ENCODE assay signal across 1 cellular context in the genomic region with DNA sequence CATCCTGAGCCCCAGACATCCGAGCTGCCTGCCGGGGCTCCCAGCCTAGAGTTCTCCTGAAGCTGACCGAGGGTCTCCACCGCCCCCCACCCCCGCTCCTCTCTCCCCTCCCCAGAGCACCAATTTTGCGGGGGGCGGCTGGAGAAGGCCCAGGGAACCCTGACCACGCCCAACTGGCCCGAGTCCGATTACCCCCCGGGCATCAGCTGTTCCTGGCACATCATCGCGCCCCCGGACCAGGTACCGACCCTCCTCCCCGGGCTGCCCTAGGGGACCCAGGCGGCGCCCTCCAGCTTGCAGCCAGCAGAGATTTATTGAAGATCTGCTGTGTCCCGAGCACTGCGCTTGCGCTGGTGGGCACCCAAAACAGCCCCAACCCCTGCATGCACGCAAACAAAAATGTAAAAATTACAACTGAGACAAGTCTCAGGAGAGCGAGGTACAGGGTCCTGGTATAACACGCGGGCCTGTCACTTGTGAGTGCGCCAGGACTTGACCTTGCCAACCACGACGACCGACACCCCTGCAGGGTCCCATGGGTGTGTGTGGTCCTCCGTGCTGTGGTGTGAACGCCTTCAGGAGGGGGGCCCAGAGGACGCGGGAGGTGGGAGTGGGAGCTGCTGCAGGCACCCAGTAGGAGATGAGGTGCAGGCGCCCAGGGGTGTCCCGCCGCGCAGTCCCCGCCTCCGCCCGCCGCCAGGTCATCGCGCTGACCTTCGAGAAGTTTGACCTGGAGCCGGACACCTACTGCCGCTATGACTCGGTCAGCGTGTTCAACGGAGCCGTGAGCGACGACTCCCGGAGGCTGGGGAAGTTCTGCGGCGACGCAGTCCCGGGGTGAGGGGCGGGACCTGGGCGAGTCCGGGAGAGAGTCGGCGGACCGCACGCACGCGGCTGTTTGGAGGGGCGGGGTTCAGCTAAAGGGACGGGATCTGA.
TF ChIP-seq lines count a peak whose summit lies in the region.

No MANE protein-coding gene starts in this region.

TF ChIP-seq in WTC11, 78 proteins besides CTCF, POLR2A, EP300 and RAD21 (continued from another document):
- TF ChIP-seq ZBTB43 (CRISPR knock-in tag; IDR thresholded peaks at IDR 0.05) (no peak), MYBL2 (CRISPR knock-in tag; IDR thresholded peaks at IDR 0.05) (no peak), SMAD4 (CRISPR knock-in tag; IDR thresholded peaks at IDR 0.05) (no peak), ZNF281 (CRISPR knock-in tag; IDR thresholded peaks at IDR 0.05) (no peak), MXD4 (CRISPR knock-in tag; IDR thresholded peaks at IDR 0.05; ENCODE audit: borderline replicate concordance) (no peak), ATF2 (CRISPR knock-in tag; IDR thresholded peaks at IDR 0.05; ENCODE audit: borderline replicate concordance, low read depth) (no peak), ZNF425 (CRISPR knock-in tag; conservative IDR thresholded peaks at IDR 0.05) (no peak), NR3C1 (CRISPR knock-in tag; conservative IDR thresholded peaks at IDR 0.05; ENCODE audit: low read depth) (no peak), ZNF423 (CRISPR knock-in tag; IDR thresholded peaks at IDR 0.05) (no peak), ZBTB21 (CRISPR knock-in tag; IDR thresholded peaks at IDR 0.05; ENCODE audit: borderline replicate concordance) (no peak), NFATC4 (CRISPR knock-in tag; IDR thresholded peaks at IDR 0.05) (no peak), ESRRA (CRISPR knock-in tag; IDR thresholded peaks at IDR 0.05; ENCODE audit: borderline replicate concordance) (no peak; the same call in 1 of the 2 replicates), TP53 (CRISPR knock-in tag; IDR thresholded peaks at IDR 0.05) (0 out of 2 replicates have a peak, but pooled peaks have one; percentile 32), CREB1 (CRISPR knock-in tag; IDR thresholded peaks at IDR 0.05) (no peak), ERG (CRISPR knock-in tag; IDR thresholded peaks at IDR 0.05) (no peak), NFE2L1 (CRISPR knock-in tag; IDR thresholded peaks at IDR 0.05) (no peak), CREM (CRISPR knock-in tag; IDR thresholded peaks at IDR 0.05) (no peak), SP1 (CRISPR knock-in tag; conservative IDR thresholded peaks at IDR 0.05) (0 out of 2 replicates have a peak, but pooled peaks have one; percentile 4)
- TF ChIP-seq, protein P1, sequence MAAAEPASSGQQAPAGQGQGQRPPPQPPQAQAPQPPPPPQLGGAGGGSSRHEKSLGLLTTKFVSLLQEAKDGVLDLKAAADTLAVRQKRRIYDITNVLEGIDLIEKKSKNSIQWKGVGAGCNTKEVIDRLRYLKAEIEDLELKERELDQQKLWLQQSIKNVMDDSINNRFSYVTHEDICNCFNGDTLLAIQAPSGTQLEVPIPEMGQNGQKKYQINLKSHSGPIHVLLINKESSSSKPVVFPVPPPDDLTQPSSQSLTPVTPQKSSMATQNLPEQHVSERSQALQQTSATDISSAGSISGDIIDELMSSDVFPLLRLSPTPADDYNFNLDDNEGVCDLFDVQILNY (CRISPR knock-in tag; IDR thresholded peaks at IDR 0.05): no peak
- TF ChIP-seq, protein P2, sequence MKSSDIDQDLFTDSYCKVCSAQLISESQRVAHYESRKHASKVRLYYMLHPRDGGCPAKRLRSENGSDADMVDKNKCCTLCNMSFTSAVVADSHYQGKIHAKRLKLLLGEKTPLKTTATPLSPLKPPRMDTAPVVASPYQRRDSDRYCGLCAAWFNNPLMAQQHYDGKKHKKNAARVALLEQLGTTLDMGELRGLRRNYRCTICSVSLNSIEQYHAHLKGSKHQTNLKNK (CRISPR knock-in tag; IDR thresholded peaks at IDR 0.05): no peak
- TF ChIP-seq, protein P3, sequence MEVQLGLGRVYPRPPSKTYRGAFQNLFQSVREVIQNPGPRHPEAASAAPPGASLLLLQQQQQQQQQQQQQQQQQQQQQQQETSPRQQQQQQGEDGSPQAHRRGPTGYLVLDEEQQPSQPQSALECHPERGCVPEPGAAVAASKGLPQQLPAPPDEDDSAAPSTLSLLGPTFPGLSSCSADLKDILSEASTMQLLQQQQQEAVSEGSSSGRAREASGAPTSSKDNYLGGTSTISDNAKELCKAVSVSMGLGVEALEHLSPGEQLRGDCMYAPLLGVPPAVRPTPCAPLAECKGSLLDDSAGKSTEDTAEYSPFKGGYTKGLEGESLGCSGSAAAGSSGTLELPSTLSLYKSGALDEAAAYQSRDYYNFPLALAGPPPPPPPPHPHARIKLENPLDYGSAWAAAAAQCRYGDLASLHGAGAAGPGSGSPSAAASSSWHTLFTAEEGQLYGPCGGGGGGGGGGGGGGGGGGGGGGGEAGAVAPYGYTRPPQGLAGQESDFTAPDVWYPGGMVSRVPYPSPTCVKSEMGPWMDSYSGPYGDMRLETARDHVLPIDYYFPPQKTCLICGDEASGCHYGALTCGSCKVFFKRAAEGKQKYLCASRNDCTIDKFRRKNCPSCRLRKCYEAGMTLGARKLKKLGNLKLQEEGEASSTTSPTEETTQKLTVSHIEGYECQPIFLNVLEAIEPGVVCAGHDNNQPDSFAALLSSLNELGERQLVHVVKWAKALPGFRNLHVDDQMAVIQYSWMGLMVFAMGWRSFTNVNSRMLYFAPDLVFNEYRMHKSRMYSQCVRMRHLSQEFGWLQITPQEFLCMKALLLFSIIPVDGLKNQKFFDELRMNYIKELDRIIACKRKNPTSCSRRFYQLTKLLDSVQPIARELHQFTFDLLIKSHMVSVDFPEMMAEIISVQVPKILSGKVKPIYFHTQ (CRISPR knock-in tag; IDR thresholded peaks at IDR 0.05): no peak
- TF ChIP-seq, protein P4, sequence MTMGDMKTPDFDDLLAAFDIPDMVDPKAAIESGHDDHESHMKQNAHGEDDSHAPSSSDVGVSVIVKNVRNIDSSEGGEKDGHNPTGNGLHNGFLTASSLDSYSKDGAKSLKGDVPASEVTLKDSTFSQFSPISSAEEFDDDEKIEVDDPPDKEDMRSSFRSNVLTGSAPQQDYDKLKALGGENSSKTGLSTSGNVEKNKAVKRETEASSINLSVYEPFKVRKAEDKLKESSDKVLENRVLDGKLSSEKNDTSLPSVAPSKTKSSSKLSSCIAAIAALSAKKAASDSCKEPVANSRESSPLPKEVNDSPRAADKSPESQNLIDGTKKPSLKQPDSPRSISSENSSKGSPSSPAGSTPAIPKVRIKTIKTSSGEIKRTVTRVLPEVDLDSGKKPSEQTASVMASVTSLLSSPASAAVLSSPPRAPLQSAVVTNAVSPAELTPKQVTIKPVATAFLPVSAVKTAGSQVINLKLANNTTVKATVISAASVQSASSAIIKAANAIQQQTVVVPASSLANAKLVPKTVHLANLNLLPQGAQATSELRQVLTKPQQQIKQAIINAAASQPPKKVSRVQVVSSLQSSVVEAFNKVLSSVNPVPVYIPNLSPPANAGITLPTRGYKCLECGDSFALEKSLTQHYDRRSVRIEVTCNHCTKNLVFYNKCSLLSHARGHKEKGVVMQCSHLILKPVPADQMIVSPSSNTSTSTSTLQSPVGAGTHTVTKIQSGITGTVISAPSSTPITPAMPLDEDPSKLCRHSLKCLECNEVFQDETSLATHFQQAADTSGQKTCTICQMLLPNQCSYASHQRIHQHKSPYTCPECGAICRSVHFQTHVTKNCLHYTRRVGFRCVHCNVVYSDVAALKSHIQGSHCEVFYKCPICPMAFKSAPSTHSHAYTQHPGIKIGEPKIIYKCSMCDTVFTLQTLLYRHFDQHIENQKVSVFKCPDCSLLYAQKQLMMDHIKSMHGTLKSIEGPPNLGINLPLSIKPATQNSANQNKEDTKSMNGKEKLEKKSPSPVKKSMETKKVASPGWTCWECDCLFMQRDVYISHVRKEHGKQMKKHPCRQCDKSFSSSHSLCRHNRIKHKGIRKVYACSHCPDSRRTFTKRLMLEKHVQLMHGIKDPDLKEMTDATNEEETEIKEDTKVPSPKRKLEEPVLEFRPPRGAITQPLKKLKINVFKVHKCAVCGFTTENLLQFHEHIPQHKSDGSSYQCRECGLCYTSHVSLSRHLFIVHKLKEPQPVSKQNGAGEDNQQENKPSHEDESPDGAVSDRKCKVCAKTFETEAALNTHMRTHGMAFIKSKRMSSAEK (CRISPR knock-in tag; IDR thresholded peaks at IDR 0.05; ENCODE audit: borderline replicate concordance): no peak
